11 cellular contexts compared by ENCODE assay signal in genomic region chr2:29329899-29330298, GRCh38.
DNase-seq lines count a peak whose midpoint lies in the region; ATAC-seq, FAIRE-seq and TF ChIP-seq lines count a peak whose summit lies in the region.
"Had no signal": no experiment of that assay in that cellular context is flagged by ENCODE, and none has a peak within 500 bp of the region (broad histone marks: within the 10 kb centered on the region; RNA-seq: fewer than 3 reads in every experiment).

No MANE protein-coding gene starts in this region.

- no peak overlapping the region for H4K5ac ChIP-seq in mesendoderm (ENCODE audit: low read length)

- TF ChIP-seq CTCF in HCT116 (IDR thresholded peaks at IDR 0.05 in 2 of 3, conservative IDR thresholded peaks at IDR 0.05 in 1 of 3; ENCODE audit: borderline replicate concordance in 1 of 3, insufficient read depth in 1 of 3, low read depth in 2 of 3, low read length in 2 of 3) (peak; percentile 41 to 58 (median 46); a peak in 5 of 6 replicates), K562 (IDR thresholded peaks at IDR 0.05 in 2 of 3, conservative IDR thresholded peaks at IDR 0.05 in 1 of 3; ENCODE audit: insufficient read depth in 2 of 3, low read depth in 1 of 3, low read length in 3 of 3) (peak; percentile 32 to 60 (median 50); a peak in 5 of 6 replicates), mesothelial cell of epicardium (IDR thresholded peaks at IDR 0.05; ENCODE audit: unreplicated experiment) (no peak)

- H3K27me3 Mint-ChIP-seq in effector memory CD8-positive, alpha-beta T cell = peaks cover 0 to 30% of the 10 kb centered on the region in 2 donors
- H3K27me3 Mint-ChIP-seq in mesothelial cell of epicardium (ENCODE audit: low read depth) = peaks cover 27% of the 10 kb centered on the region

- FAIRE-seq in K562 (lab: Jason Lieb, UNC) = peak; percentile 19

- CTCF ChIA-PET in HCT116 (lab: Charles Lee) = no interaction called here
- CTCF ChIA-PET in K562 (lab: Yijun Ruan, JAX; ENCODE audit: low intra/inter-chr PET ratio) = no interaction called here

- peak overlapping the region in 1 of 2 donors; percentile 33 for H3K27ac Mint-ChIP-seq in effector memory CD8-positive, alpha-beta T cell
- H3K27ac Mint-ChIP-seq in mesothelial cell of epicardium = no peak overlapping the region
- H3K27ac Mint-ChIP-seq: stimulated activated naive CD8-positive, alpha-beta T cell treated with anti-CD3 and anti-CD28 coated beads, Interleukin-15, amount 100 ng/mL, for 72 hours had no signal

- H2AK5ac ChIP-seq in mesendoderm (ENCODE audit: low read length) = no peak overlapping the region

- BruUV-seq in HCT116 (replicated peaks; lab: Mats Ljungman, UMichigan) = no TSS peak
- no TSS peak for BruUV-seq in K562 (replicated peaks; lab: Mats Ljungman, UMichigan)

- no peaks in the 10 kb centered on the region for H4K20me1 ChIP-seq in HCT116 (ENCODE audit: insufficient read depth)
- H4K20me1 ChIP-seq in K562 (replicated peaks; ENCODE audit: control insufficient read depth, insufficient read depth, low read length) = no peaks in the 10 kb centered on the region

- no peak overlapping the region for H2BK15ac ChIP-seq in mesendoderm (replicated peaks; ENCODE audit: low read depth)

- no peak for TF ChIP-seq POLR2A in HCT116 (IDR thresholded peaks at IDR 0.05; ENCODE audit: borderline replicate concordance, extremely low read depth, insufficient read depth, insufficient read length)
- no peak for TF ChIP-seq POLR2A in K562 (conservative IDR thresholded peaks at IDR 0.05)

- in situ Hi-C loops in K562 (cut with MboI) = no loop called here

- H3K79me1 ChIP-seq in mesendoderm (ENCODE audit: low read length) = no peaks in the 10 kb centered on the region

- WGBS in K562 (ENCODE audit: insufficient coverage, low coverage, missing lambda C conversion rate) = 0% methylated on average over 2 of the region's 3 CpGs
- WGBS in mesendoderm (ENCODE audit: extremely low coverage, insufficient coverage, low lambda C conversion rate) = no CpG with 5 or more reads among the region's 3 CpGs

- RAD21 ChIA-PET in HCT116 (lab: Charles Lee; ENCODE audit: low non-redundant PET in 1 of 2, low total read pairs in 2 of 2, uncharacterized antibody in 2 of 2, unreplicated experiment in 2 of 2) = no interaction called here

- TF ChIP-seq RAD21 in HCT116 (IDR thresholded peaks at IDR 0.05; ENCODE audit: low read depth) = peak; percentile 48
- TF ChIP-seq RAD21 in K562 (CRISPR knock-in tag; conservative IDR thresholded peaks at IDR 0.05 in 1 of 2, IDR thresholded peaks at IDR 0.05 in 1 of 2) = 0 out of 4 replicates have a peak, but pooled peaks of 1 of the 2 experiments have one; percentile 22

- peak; percentile 86 for ATAC-seq in HCT116
- peak; percentile 56; the same call in 1 of the 3 replicates for ATAC-seq in K562
- no peak for ATAC-seq in effector memory CD8-positive, alpha-beta T cell (replicated peaks)
- ATAC-seq in HG03378 (IDR thresholded peaks at IDR 0.05; ENCODE audit: unreplicated experiment) = no peak
- ATAC-seq: stimulated activated naive CD8-positive, alpha-beta T cell treated with anti-CD3 and anti-CD28 coated beads, Interleukin-15, amount 100 ng/mL, for 72 hours had no signal

- H3K4me3 ChIP-seq in HCT116 (replicated peaks in 1 of 2; ENCODE audit: low read depth in 1 of 2, low read length in 2 of 2) = no peak overlapping the region
- no peak overlapping the region for H3K4me3 ChIP-seq in K562
- H3K4me3 ChIP-seq in mesendoderm (ENCODE audit: low read length) = no peak overlapping the region

- DNase-seq in CD1c-positive myeloid dendritic cell (ENCODE audit: extremely low spot score) = peak; percentile 9
- DNase-seq in HCT116 (ENCODE audit: low read depth, low spot score) = no peak
- DNase-seq in K562 (ENCODE audit: extremely low read depth in 1 of 4, low spot score in 3 of 4) = peak in 3 of 4 experiments; percentile 4 to 16 (median 14)
- DNase-seq in mesendoderm = peak; percentile 23
- no peak for DNase-seq in effector memory CD8-positive, alpha-beta T cell
- DNase-seq in mesothelial cell of epicardium (ENCODE audit: low spot score in 2 of 2, unreplicated experiment in 2 of 2) = no peak
- no peak for DNase-seq in amygdala (lab: John Stamatoyannopoulos, UW)
- DNase-seq: midbrain; stimulated activated CD4-positive, alpha-beta T cell treated with anti-CD3 and anti-CD28 coated beads, Interleukin-4, amount 100 ng/mL, for 24 hours; stimulated activated naive CD8-positive, alpha-beta T cell treated with anti-CD3 and anti-CD28 coated beads, Interleukin-15, amount 100 ng/mL, for 72 hours had no signal

- POLR2A ChIA-PET in HCT116 (lab: Charles Lee) = no interaction called here
- POLR2A ChIA-PET in K562 (lab: Yijun Ruan, JAX) = interaction anchor here (1.6 kb wide), 1 partner anchor 13 kb away, joined by 4 read pairs; no protein-coding TSS in a partner anchor

- H3K4me1 ChIP-seq in HCT116 (ENCODE audit: control insufficient read depth in 1 of 2, insufficient read depth in 2 of 2, low read length in 2 of 2) (no peaks in the 10 kb centered on the region), K562 (replicated peaks in 1 of 2; ENCODE audit: control insufficient read depth in 2 of 2, insufficient read depth in 2 of 2, low read length in 2 of 2) (no peaks in the 10 kb centered on the region), mesendoderm (ENCODE audit: control insufficient read depth, low read depth, low read length) (no peaks in the 10 kb centered on the region)

- H2AFZ ChIP-seq in HCT116 (ENCODE audit: low read depth, low read length, poor library complexity, severe bottlenecking) (no peak overlapping the region), K562 (ENCODE audit: low read depth, low read length) (no peak overlapping the region)

- no peaks in the 10 kb centered on the region for H3K79me2 ChIP-seq in HCT116 (ENCODE audit: insufficient read depth, low read length)
- no peaks in the 10 kb centered on the region for H3K79me2 ChIP-seq in K562 (ENCODE audit: control insufficient read depth, insufficient read depth, low read length)
- H3K79me2 ChIP-seq in mesendoderm (ENCODE audit: control insufficient read depth, insufficient read depth, low read length) = no peaks in the 10 kb centered on the region

- H3K36me3 Mint-ChIP-seq in effector memory CD8-positive, alpha-beta T cell (ENCODE audit: insufficient read depth) = no peaks in the 10 kb centered on the region
- no peaks in the 10 kb centered on the region for H3K36me3 Mint-ChIP-seq in mesothelial cell of epicardium

- H3K4me1 Mint-ChIP-seq in effector memory CD8-positive, alpha-beta T cell (ENCODE audit: low read depth in 2 of 2) = peaks cover 5 to 6% of the 10 kb centered on the region in 2 donors
- no peaks in the 10 kb centered on the region for H3K4me1 Mint-ChIP-seq in mesothelial cell of epicardium
- H3K4me1 Mint-ChIP-seq: stimulated activated naive CD8-positive, alpha-beta T cell treated with anti-CD3 and anti-CD28 coated beads, Interleukin-15, amount 100 ng/mL, for 72 hours had no signal

- H4K8ac ChIP-seq in mesendoderm (ENCODE audit: low read depth, low read length) = no peak overlapping the region

- H3K4me3 Mint-ChIP-seq in effector memory CD8-positive, alpha-beta T cell = no peak overlapping the region
- no peak overlapping the region for H3K4me3 Mint-ChIP-seq in mesothelial cell of epicardium
- H3K4me3 Mint-ChIP-seq: stimulated activated naive CD8-positive, alpha-beta T cell treated with anti-CD3 and anti-CD28 coated beads, Interleukin-15, amount 100 ng/mL, for 72 hours had no signal

- no peak overlapping the region for H3K18ac ChIP-seq in mesendoderm (ENCODE audit: low read length)

- H3K56ac ChIP-seq in mesendoderm (ENCODE audit: low read length) = no peak overlapping the region

- H2BK5ac ChIP-seq in mesendoderm (ENCODE audit: low read length) = no peak overlapping the region

- H3K9me1 ChIP-seq in K562 (ENCODE audit: control insufficient read depth, insufficient read depth, low read length) = no peaks in the 10 kb centered on the region

- intact Hi-C loops in HCT116 (cut with micrococcal nuclease) = loop anchor here (5.0 kb wide), 1 partner anchor 93 kb away; no protein-coding TSS in a partner anchor
- intact Hi-C loops in K562 (cut with micrococcal nuclease) = no loop called here

- H3K36me3 ChIP-seq in HCT116 (ENCODE audit: control insufficient read depth in 1 of 2, insufficient read depth in 2 of 2, low read length in 2 of 2) (no peaks in the 10 kb centered on the region), K562 (ENCODE audit: control insufficient read depth, insufficient read depth, low read length) (no peaks in the 10 kb centered on the region), mesendoderm (ENCODE audit: control insufficient read depth, insufficient read depth, low read length) (no peaks in the 10 kb centered on the region)

- no peaks in the 10 kb centered on the region for H3K9me3 Mint-ChIP-seq in effector memory CD8-positive, alpha-beta T cell
- no peaks in the 10 kb centered on the region for H3K9me3 Mint-ChIP-seq in mesothelial cell of epicardium
- H3K9me3 Mint-ChIP-seq: stimulated activated naive CD8-positive, alpha-beta T cell treated with anti-CD3 and anti-CD28 coated beads, Interleukin-15, amount 100 ng/mL, for 72 hours had no signal

- H3K27ac ChIP-seq in HCT116 (ENCODE audit: low read depth, low read length) = no peak overlapping the region
- H3K27ac ChIP-seq in K562 (ENCODE audit: extremely low read depth, low read depth, low read length) = no peak overlapping the region
- no peak overlapping the region for H3K27ac ChIP-seq in mesendoderm (ENCODE audit: low read depth, low read length)

- H3K4me2 ChIP-seq in HCT116 (ENCODE audit: low read length) (no peak overlapping the region), K562 (ENCODE audit: insufficient read depth, low read length) (no peak overlapping the region), mesendoderm (ENCODE audit: low read length) (no peak overlapping the region)

- H2BK120ac ChIP-seq in mesendoderm (ENCODE audit: low read depth, low read length) = no peak overlapping the region

- H3K4ac ChIP-seq in mesendoderm (ENCODE audit: low read depth, low read length) = no peak overlapping the region

- TF ChIP-seq EP300 in K562 (IDR thresholded peaks at IDR 0.05; ENCODE audit: low read length) = no peak

- H3K27me3 ChIP-seq in HCT116 (ENCODE audit: insufficient read depth, low read length) (peaks cover 31% of the 10 kb centered on the region), K562 (ENCODE audit: control insufficient read depth in 2 of 2, insufficient read depth in 2 of 2, low read length in 2 of 2) (peaks cover 0 to 13% of the 10 kb centered on the region in 2 experiments; a peak in 2 of 5 replicates), mesendoderm (ENCODE audit: insufficient read depth, low read length, poor library complexity) (no peaks in the 10 kb centered on the region)

- H3K9ac ChIP-seq in HCT116 (ENCODE audit: low read length) (no peak overlapping the region), K562 (ENCODE audit: insufficient read depth in 1 of 2, low read depth in 2 of 2, low read length in 2 of 2) (peak overlapping the region in 1 of 2 experiments; percentile 45; a peak in 1 of 4 replicates), mesendoderm (ENCODE audit: low read length) (no peak overlapping the region)

- no peaks in the 10 kb centered on the region for H3K9me2 ChIP-seq in HCT116 (ENCODE audit: insufficient read depth)

- no peak overlapping the region for H3K23ac ChIP-seq in mesendoderm (ENCODE audit: low read length)

- H3K9me3 ChIP-seq in HCT116 (ENCODE audit: control insufficient read depth in 1 of 2, insufficient read depth in 1 of 2, low read depth in 1 of 2, low read length in 2 of 2) (no peaks in the 10 kb centered on the region), K562 (replicated peaks; ENCODE audit: control insufficient read depth, insufficient read depth, low read depth, low read length) (no peaks in the 10 kb centered on the region)

Comparison
In these comparisons a context has a peak if more than half of its experiments do, and no peak if none do; other contexts are left out.
1. DNase-seq: peak in CD1c-positive myeloid dendritic cell (single experiment), K562 (3 of 4) and mesendoderm (single experiment); none in HCT116 (single experiment), effector memory CD8-positive, alpha-beta T cell (0 of 3), mesothelial cell of epicardium (0 of 2) and amygdala (0 of 56).
2. ATAC-seq: peak in HCT116 (single experiment) and K562 (single experiment); none in effector memory CD8-positive, alpha-beta T cell (single experiment) and HG03378 (single experiment).